ENCODE assay signal across 37 cellular contexts in the genomic region with DNA sequence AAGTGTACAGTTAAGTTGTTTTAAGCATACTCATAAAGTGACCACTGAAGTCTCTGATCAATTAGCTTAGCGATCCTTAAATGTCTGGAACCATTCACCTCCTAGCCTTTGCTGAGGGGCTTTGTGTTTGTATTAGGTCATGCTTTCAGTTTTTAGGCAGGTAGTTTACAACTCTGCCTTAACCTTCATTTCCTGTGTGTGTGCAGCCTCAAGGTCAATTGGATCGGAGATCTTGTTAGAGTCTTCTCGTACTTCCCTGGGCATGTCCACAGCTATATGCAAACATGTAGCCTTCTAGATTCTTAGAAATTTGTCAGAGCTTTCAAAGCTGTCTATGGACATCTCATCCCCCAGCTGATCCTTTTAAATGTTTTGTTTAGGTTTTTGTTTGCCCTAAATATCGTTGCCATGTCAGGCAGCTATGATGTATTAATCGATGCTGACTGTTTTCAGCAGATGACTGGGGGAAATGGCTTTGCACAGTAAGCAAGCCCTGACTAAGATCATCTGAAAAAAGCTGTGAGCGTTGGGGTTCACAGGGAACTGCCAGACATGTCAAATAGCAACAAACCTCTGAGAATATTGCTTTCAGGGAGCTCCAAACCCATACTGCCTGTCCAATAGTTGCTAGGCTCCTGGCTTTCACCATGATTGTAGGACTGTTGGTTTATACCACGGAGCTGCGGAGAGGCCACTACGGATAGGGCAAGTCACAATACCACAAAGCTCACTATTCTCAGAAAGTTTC. TPM values are rescaled to one million over a fixed set of nuclear protein-coding genes. Genes with fewer than 3 reads are reported as not detected.
DNase-seq lines count a peak whose midpoint lies in the region; ATAC-seq, FAIRE-seq and TF ChIP-seq lines count a peak whose summit lies in the region.
"Had no signal": no experiment of that assay in that cellular context is flagged by ENCODE, and none has a peak within 500 bp of the region (broad histone marks: within the 10 kb centered on the region; RNA-seq: fewer than 3 reads in every experiment).

No MANE protein-coding gene starts in this region.

- TF ChIP-seq RAD21 in GM12878 (IDR thresholded peaks at IDR 0.05; ENCODE audit: insufficient read depth, low read depth, low read length): no peak

- WGBS in GM12878 (ENCODE audit: insufficient coverage, insufficient replicate concordance, low lambda C conversion rate, missing lambda C conversion rate): 14% methylated on average over 9 of the region's 9 CpGs

- intact Hi-C loops in CD4-positive, alpha-beta T cell (cut with DNase I, micrococcal nuclease): no loop called here
- intact Hi-C loops in GM12878 (cut with micrococcal nuclease; ENCODE audit: unreplicated experiment): no loop called here

- H3K27ac Mint-ChIP-seq in activated CD4-positive, alpha-beta T cell treated with anti-CD3 and anti-CD28 coated beads, Interleukin-2, amount 10 ng/mL, durations not matched to agents 7 days and 5 days: peak overlapping the region; percentile 81
- peak overlapping the region; percentile 28 for H3K27ac Mint-ChIP-seq in CD4-positive, alpha-beta T cell
- H3K27ac Mint-ChIP-seq: mesothelial cell of epicardium, nephron had no signal

- DNase-seq in activated CD4-positive, alpha-beta T cell treated with anti-CD3 and anti-CD28 coated beads, Interleukin-2, amount 10 ng/mL, durations not matched to agents 7 days and 5 days: peak; percentile 18
- DNase-seq in activated CD4-positive, alpha-beta T cell treated with anti-CD3 and anti-CD28 coated beads, Interleukin-2, amount 50 U/mL, for 1 hour: no peak
- DNase-seq in CD4-positive, alpha-beta T cell: no peak
- DNase-seq in GM12878 (ENCODE audit: low read depth, low spot score) (no peak), middle frontal gyrus (ENCODE audit: extremely low spot score, low spot score) (no peak), NCI-H2029 treated with DMSO at 0.1 percent for 48 hours (lab: John Stamatoyannopoulos, UW) (no peak)
- DNase-seq: activated CD8-positive, alpha-beta memory T cell treated with anti-CD3 and anti-CD28 coated beads, Interleukin-2, amount 50 U/mL, for 48 hours; activated gamma-delta T cell; anterior cingulate cortex; effector memory CD4-positive, alpha-beta T cell; H7; head of caudate nucleus; IMR-90; left ventricle myocardium superior; NCI-H1105 treated with DMSO at 0.1 percent for 48 hours; NCI-H2081; NCI-H2227 treated with DMSO at 0.1 percent for 48 hours; NCI-H69; ovary; Peyer's patch; SHP77 treated with DMSO at 0.1 percent for 48 hours; spleen; stimulated activated CD4-positive, alpha-beta T cell treated with anti-CD3 and anti-CD28 coated beads, Interleukin-4, amount 100 ng/mL, for 1 hour; upper lobe of right lung had no signal

- no peak overlapping the region for H3K4me3 ChIP-seq in KMS-11 (IDR thresholded peaks at IDR 0.05; ENCODE audit: insufficient read depth, low read depth, low read length)
- H3K4me3 ChIP-seq in GM12878: no peak overlapping the region
- H3K4me3 ChIP-seq: coronary artery, ovary, Peyer's patch, right atrium auricular region, spleen, suprapubic skin, upper lobe of right lung had no signal

- POLR2A ChIA-PET in activated CD4-positive, alpha-beta T cell treated with anti-CD3 and anti-CD28 coated beads, Interleukin-2, amount 10 ng/mL, durations not matched to agents 7 days and 5 days (lab: Charles Lee): no interaction called here
- POLR2A ChIA-PET in CD4-positive, alpha-beta T cell (lab: Charles Lee): interaction anchor here (0.6 to 1.7 kb wide), 4 partner anchors 8 to 46 kb away, joined by 3 to 6 read pairs (median 4); no protein-coding TSS in a partner anchor
- POLR2A ChIA-PET in GM12878 (lab: Charles Lee): interaction anchor here (0.5 kb wide), 1 partner anchor 26 kb away, joined by 3 read pairs; no protein-coding TSS in a partner anchor

- SMC1A ChIA-PET in GM12878 (lab: Charles Lee; ENCODE audit: uncharacterized antibody, unreplicated experiment): interaction anchor here (0.6 to 1.0 kb wide), 4 partner anchors 33 to 472 kb away, joined by 3 read pairs; no protein-coding TSS in a partner anchor

- BruUV-seq in GM12878 (replicated peaks; lab: Mats Ljungman, UMichigan): no TSS peak

- H3K27me3 Mint-ChIP-seq in activated CD4-positive, alpha-beta T cell treated with anti-CD3 and anti-CD28 coated beads, Interleukin-2, amount 10 ng/mL, durations not matched to agents 7 days and 5 days: no peaks in the 10 kb centered on the region
- peaks cover 4% of the 10 kb centered on the region for H3K27me3 Mint-ChIP-seq in CD4-positive, alpha-beta T cell

- CTCF ChIA-PET in activated CD4-positive, alpha-beta T cell treated with anti-CD3 and anti-CD28 coated beads, Interleukin-2, amount 10 ng/mL, durations not matched to agents 7 days and 5 days (lab: Charles Lee): interaction anchor here (0.6 kb wide), 2 partner anchors 42 to 580 kb away, joined by 3 to 4 read pairs; no protein-coding TSS in a partner anchor
- CTCF ChIA-PET in CD4-positive, alpha-beta T cell (lab: Charles Lee): no interaction called here
- CTCF ChIA-PET in GM12878 (lab: Yijun Ruan, JAX): interaction anchor here (0.6 to 1.8 kb wide), 7 partner anchors 9 to 465 kb away, joined by 3 to 6 read pairs (median 3); no protein-coding TSS in a partner anchor

- H3K36me3 Mint-ChIP-seq in activated CD4-positive, alpha-beta T cell treated with anti-CD3 and anti-CD28 coated beads, Interleukin-2, amount 10 ng/mL, durations not matched to agents 7 days and 5 days (ENCODE audit: low read depth): no peaks in the 10 kb centered on the region
- H3K36me3 Mint-ChIP-seq in CD4-positive, alpha-beta T cell (ENCODE audit: low read depth): no peaks in the 10 kb centered on the region
- H3K36me3 Mint-ChIP-seq: mesothelial cell of epicardium had no signal

- H3K4me1 Mint-ChIP-seq in activated CD4-positive, alpha-beta T cell treated with anti-CD3 and anti-CD28 coated beads, Interleukin-2, amount 10 ng/mL, durations not matched to agents 7 days and 5 days: peaks cover 19% of the 10 kb centered on the region
- H3K4me1 Mint-ChIP-seq in CD4-positive, alpha-beta T cell (ENCODE audit: low read depth): peaks cover 13% of the 10 kb centered on the region
- H3K4me1 Mint-ChIP-seq: mesothelial cell of epicardium, nephron had no signal

- ATAC-seq in CD4-positive, alpha-beta T cell (ENCODE audit: poor library complexity): peak; percentile 68
- peak; percentile 14; the same call in 2 of the 3 replicates for ATAC-seq in GM12878
- no peak for ATAC-seq in HG03039 (IDR thresholded peaks at IDR 0.05; ENCODE audit: unreplicated experiment)
- ATAC-seq: left ventricle myocardium superior, upper lobe of right lung had no signal

- FAIRE-seq in GM12878 (lab: Jason Lieb, UNC): no peak
- FAIRE-seq: GM19239, keratinocyte had no signal

- H3K4me1 ChIP-seq in KMS-11 (ENCODE audit: low read depth, poor library complexity, severe bottlenecking): peaks cover 4% of the 10 kb centered on the region
- H3K4me1 ChIP-seq in GM12878 (ENCODE audit: control insufficient read depth, insufficient read depth, low read length): no peaks in the 10 kb centered on the region
- H3K4me1 ChIP-seq: Peyer's patch, right atrium auricular region, spleen, suprapubic skin, upper lobe of right lung had no signal

- H4K20me1 ChIP-seq in KMS-11 (ENCODE audit: insufficient read depth) (no peaks in the 10 kb centered on the region), GM12878 (ENCODE audit: control insufficient read depth, insufficient read depth) (no peaks in the 10 kb centered on the region)

- TF ChIP-seq EP300 in GM12878 (IDR thresholded peaks at IDR 0.05; ENCODE audit: borderline replicate concordance in 1 of 2, control insufficient read depth in 1 of 2, low read depth in 2 of 2, low read length in 2 of 2): no peak

- TF ChIP-seq POLR2A in GM12878 (IDR thresholded peaks at IDR 0.05; ENCODE audit: low read depth, low read length): no peak

- peak overlapping the region; percentile 29 for H3K4me3 Mint-ChIP-seq in activated CD4-positive, alpha-beta T cell treated with anti-CD3 and anti-CD28 coated beads, Interleukin-2, amount 10 ng/mL, durations not matched to agents 7 days and 5 days
- H3K4me3 Mint-ChIP-seq in CD4-positive, alpha-beta T cell: peak overlapping the region; percentile 40
- H3K4me3 Mint-ChIP-seq: mesothelial cell of epicardium, nephron had no signal

- H3K27ac ChIP-seq in CD4-positive, alpha-beta T cell (ENCODE audit: low read depth, low read length): no peak overlapping the region
- H3K27ac ChIP-seq in KMS-11: peak overlapping the region; percentile 45
- H3K27ac ChIP-seq in GM12878 (ENCODE audit: control insufficient read depth, insufficient read depth): no peak overlapping the region
- H3K27ac ChIP-seq: coronary artery, ovary, Peyer's patch, right atrium auricular region, spleen, suprapubic skin, upper lobe of right lung had no signal

- in situ Hi-C loops in GM12878 (cut with MboI): no loop called here

- H3K36me3 ChIP-seq in KMS-11 (ENCODE audit: insufficient read depth) (no peaks in the 10 kb centered on the region), GM12878 (ENCODE audit: control insufficient read depth in 2 of 2, insufficient read depth in 2 of 2, low read length in 1 of 2) (no peaks in the 10 kb centered on the region)
- H3K36me3 ChIP-seq: ovary, Peyer's patch, right atrium auricular region, spleen, suprapubic skin, upper lobe of right lung had no signal

- H2AFZ ChIP-seq in KMS-11 (ENCODE audit: low read depth): peak overlapping the region; percentile 39; the same call in 1 of the 2 replicates
- no peak overlapping the region for H2AFZ ChIP-seq in GM12878 (ENCODE audit: control insufficient read depth, low read depth, low read length)

- H3K9me3 Mint-ChIP-seq in activated CD4-positive, alpha-beta T cell treated with anti-CD3 and anti-CD28 coated beads, Interleukin-2, amount 10 ng/mL, durations not matched to agents 7 days and 5 days: peaks cover 12% of the 10 kb centered on the region
- peaks cover 3% of the 10 kb centered on the region for H3K9me3 Mint-ChIP-seq in CD4-positive, alpha-beta T cell

- no peak for TF ChIP-seq CTCF in CD4-positive, alpha-beta T cell (IDR thresholded peaks at IDR 0.05)
- TF ChIP-seq CTCF in KMS-11 (conservative IDR thresholded peaks at IDR 0.05; ENCODE audit: low read depth, low read length) (no peak), GM12878 (IDR thresholded peaks at IDR 0.05 in 2 of 3, conservative IDR thresholded peaks at IDR 0.05 in 1 of 3; ENCODE audit: control insufficient read depth in 2 of 3, extremely low read depth in 1 of 3, insufficient read depth in 1 of 3, low read depth in 3 of 3, low read length in 3 of 3) (no peak)

- no peak overlapping the region; the same call in 1 of the 2 replicates for H3K9ac ChIP-seq in KMS-11
- no peak overlapping the region for H3K9ac ChIP-seq in GM12878 (ENCODE audit: control insufficient read depth, insufficient read depth, low read length)

- no peaks in the 10 kb centered on the region for H3K27me3 ChIP-seq in CD4-positive, alpha-beta T cell (ENCODE audit: control insufficient read depth, insufficient read depth, low read length)
- H3K27me3 ChIP-seq in KMS-11 (ENCODE audit: insufficient read depth, low read depth) (no peaks in the 10 kb centered on the region), GM12878 (replicated peaks in 1 of 2; ENCODE audit: control insufficient read depth in 2 of 2, insufficient read depth in 2 of 2, low read length in 1 of 2) (no peaks in the 10 kb centered on the region; a peak in 1 of 4 replicates)
- H3K27me3 ChIP-seq: ovary, Peyer's patch, right atrium auricular region, spleen, suprapubic skin, upper lobe of right lung had no signal

- RAD21 ChIA-PET in GM12878 (lab: Charles Lee; ENCODE audit: unreplicated experiment): no interaction called here

- H3K79me2 ChIP-seq in KMS-11 (ENCODE audit: insufficient read depth, low read depth) (no peaks in the 10 kb centered on the region), GM12878 (ENCODE audit: control insufficient read depth, insufficient read depth, low read length) (no peaks in the 10 kb centered on the region)

- H3K4me2 ChIP-seq in KMS-11 (peak overlapping the region; percentile 46; the same call in 1 of the 2 replicates), GM12878 (ENCODE audit: control insufficient read depth, insufficient read depth) (no peak overlapping the region)

- H3K9me3 ChIP-seq in CD4-positive, alpha-beta T cell (ENCODE audit: control insufficient read depth, low read length): no peaks in the 10 kb centered on the region
- no peaks in the 10 kb centered on the region for H3K9me3 ChIP-seq in GM12878 (replicated peaks; ENCODE audit: control insufficient read depth, insufficient read depth, low read length)
- H3K9me3 ChIP-seq: ovary, Peyer's patch, suprapubic skin, upper lobe of right lung had no signal

RNA-seq across cellular contexts. Expression of gene GLYAT, which starts 45.6 kb away (rescaled TPM):
- not detected for total RNA-seq in activated CD4-positive, alpha-beta T cell treated with anti-CD3 and anti-CD28 coated beads, Interleukin-2, amount 10 ng/mL, durations not matched to agents 7 days and 5 days
- total RNA-seq in CD4-positive, alpha-beta T cell: not detected
- total RNA-seq in GM12878 (2013; cell fraction: nucleolus; rRNA removed): not detected in 2 replicates
- total RNA-seq in GM12878 (2014; rRNA removed) (not detected in 2 replicates), GM12878 (2014; rRNA removed; fragmentation: Illumina TruSeq; extraction: Trizol) (not detected in 2 replicates), GM12878 (2021) (0.18 TPM in 1 of 2 replicates, not detected in the other)
- not detected for polyA plus RNA-seq in GM12878 (2011; ENCODE audit: low read depth)
- polyA plus RNA-seq in GM12878 (2011; rRNA removed) (not detected in 2 replicates), GM12878 (2014; fragmentation: Illumina TruSeq; extraction: Trizol) (not detected in 2 replicates), GM12878 (2014; fragmentation: Nextera tagmentation; extraction: Ambion mirVana) (not detected), GM12878 (2014; rRNA removed) (not detected in 2 replicates), GM12878 (2016; fragmentation: Nextera tagmentation; extraction: Ambion mirVana) (not detected)
- not detected in 2 replicates for polyA plus RNA-seq in GM12878 (2011; cell fraction: cytosol; rRNA removed)
- polyA plus RNA-seq in GM12878 (2011; cell fraction: nucleus; rRNA removed): not detected in 2 replicates
- polyA plus RNA-seq in GM12878 (2012): not detected in 2 replicates
- not detected in 2 replicates for polyA minus RNA-seq in GM12878 (2011; rRNA and poly(A)+ RNA removed)
- polyA minus RNA-seq in GM12878 (2011; cell fraction: cytosol; rRNA and poly(A)+ RNA removed): not detected in 2 replicates
- polyA minus RNA-seq in GM12878 (2011; cell fraction: nucleus; rRNA and poly(A)+ RNA removed): not detected in 2 replicates
- total RNA-seq: fibroblast of villous mesenchyme, G401, H7, IMR-90, M059J, mesothelial cell of epicardium, Peyer's patch, right atrium auricular region, spleen, upper lobe of right lung had no signal
- polyA plus RNA-seq: esophagus, IMR-90, ovary, spleen had no signal
